1 cellular context compared by ENCODE assay signal in the genomic region with DNA sequence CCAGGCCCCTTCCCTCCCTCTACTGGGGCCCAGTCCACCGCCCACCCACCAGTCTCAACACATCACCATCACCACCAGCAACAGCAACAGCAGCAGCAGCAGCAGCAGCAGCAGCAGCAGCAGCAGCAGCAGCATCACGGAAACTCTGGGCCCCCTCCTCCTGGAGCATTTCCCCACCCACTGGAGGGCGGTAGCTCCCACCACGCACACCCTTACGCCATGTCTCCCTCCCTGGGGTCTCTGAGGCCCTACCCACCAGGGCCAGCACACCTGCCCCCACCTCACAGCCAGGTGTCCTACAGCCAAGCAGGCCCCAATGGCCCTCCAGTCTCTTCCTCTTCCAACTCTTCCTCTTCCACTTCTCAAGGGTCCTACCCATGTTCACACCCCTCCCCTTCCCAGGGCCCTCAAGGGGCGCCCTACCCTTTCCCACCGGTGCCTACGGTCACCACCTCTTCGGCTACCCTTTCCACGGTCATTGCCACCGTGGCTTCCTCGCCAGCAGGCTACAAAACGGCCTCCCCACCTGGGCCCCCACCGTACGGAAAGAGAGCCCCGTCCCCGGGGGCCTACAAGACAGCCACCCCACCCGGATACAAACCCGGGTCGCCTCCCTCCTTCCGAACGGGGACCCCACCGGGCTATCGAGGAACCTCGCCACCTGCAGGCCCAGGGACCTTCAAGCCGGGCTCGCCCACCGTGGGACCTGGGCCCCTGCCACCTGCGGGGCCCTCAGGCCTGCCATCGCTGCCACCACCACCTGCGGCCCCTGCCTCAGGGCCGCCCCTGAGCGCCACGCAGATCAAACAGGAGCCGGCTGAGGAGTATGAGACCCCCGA.
TF ChIP-seq lines count a peak whose summit lies in the region.

No MANE protein-coding gene starts in this region.

TF ChIP-seq in IMR-90, 13 proteins besides CTCF, POLR2A, EP300 and RAD21:
- TF ChIP-seq CEBPB (IDR thresholded peaks at IDR 0.05; ENCODE audit: low read depth, low read length) (no peak), NFE2L2 (IDR thresholded peaks at IDR 0.05; ENCODE audit: low read depth, low read length) (no peak), MXI1 (IDR thresholded peaks at IDR 0.05; ENCODE audit: borderline replicate concordance, low read depth, low read length) (no peak), BHLHE40 (IDR thresholded peaks at IDR 0.05; ENCODE audit: low read depth, low read length) (no peak), FOS (IDR thresholded peaks at IDR 0.05; ENCODE audit: low read depth, low read length) (no peak), CHD1 (IDR thresholded peaks at IDR 0.05; ENCODE audit: low read depth, low read length) (no peak), RCOR1 (IDR thresholded peaks at IDR 0.05; ENCODE audit: insufficient replicate concordance, low read length) (no peak), MAZ (IDR thresholded peaks at IDR 0.05; ENCODE audit: borderline replicate concordance, low read depth, low read length) (no peak), MAFK (IDR thresholded peaks at IDR 0.05; ENCODE audit: low read depth, low read length) (no peak), RFX5 (IDR thresholded peaks at IDR 0.05; ENCODE audit: low read depth, low read length) (no peak)
- TF ChIP-seq, protein P1, sequence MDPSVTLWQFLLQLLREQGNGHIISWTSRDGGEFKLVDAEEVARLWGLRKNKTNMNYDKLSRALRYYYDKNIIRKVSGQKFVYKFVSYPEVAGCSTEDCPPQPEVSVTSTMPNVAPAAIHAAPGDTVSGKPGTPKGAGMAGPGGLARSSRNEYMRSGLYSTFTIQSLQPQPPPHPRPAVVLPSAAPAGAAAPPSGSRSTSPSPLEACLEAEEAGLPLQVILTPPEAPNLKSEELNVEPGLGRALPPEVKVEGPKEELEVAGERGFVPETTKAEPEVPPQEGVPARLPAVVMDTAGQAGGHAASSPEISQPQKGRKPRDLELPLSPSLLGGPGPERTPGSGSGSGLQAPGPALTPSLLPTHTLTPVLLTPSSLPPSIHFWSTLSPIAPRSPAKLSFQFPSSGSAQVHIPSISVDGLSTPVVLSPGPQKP (IDR thresholded peaks at IDR 0.05; ENCODE audit: borderline replicate concordance, low read depth, low read length): no peak
- TF ChIP-seq, protein P2, sequence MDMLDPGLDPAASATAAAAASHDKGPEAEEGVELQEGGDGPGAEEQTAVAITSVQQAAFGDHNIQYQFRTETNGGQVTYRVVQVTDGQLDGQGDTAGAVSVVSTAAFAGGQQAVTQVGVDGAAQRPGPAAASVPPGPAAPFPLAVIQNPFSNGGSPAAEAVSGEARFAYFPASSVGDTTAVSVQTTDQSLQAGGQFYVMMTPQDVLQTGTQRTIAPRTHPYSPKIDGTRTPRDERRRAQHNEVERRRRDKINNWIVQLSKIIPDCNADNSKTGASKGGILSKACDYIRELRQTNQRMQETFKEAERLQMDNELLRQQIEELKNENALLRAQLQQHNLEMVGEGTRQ (IDR thresholded peaks at IDR 0.05; ENCODE audit: low read depth, low read length): no peak
